15 cellular contexts compared by ENCODE assay signal in the genomic region with DNA sequence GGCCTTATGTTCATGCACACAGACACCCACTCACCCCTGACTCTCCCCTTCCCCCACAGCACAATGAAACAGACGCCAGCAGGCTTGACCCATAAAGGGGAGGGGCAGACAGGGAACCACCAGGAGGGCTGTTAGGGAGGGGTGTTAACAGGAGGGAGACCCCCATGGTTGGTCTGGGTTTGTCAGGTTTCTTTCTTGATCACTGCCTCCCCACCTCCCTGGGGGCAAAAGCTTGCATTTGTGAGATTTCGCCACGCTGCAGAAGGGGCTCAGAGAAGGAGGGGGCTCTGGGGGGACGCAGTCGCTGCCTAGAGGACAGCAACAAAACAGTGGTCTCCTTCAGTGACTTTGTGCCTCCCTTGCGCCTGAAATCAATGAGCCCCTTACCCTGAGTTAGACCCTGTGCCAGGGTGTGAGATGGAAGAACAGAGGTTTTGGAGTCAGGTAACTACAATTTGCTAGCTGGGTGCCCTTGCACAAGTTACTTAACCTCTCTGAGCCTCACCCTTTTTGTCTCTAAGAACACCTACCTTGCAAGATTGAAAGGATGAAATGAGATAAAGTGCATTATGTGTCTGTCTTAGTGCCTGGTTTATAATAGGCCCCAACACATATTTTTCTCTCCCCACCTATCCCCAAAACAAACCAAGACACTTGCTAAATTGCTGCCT. TPM values are rescaled to one million over a fixed set of nuclear protein-coding genes. Genes with fewer than 3 reads are reported as not detected.
DNase-seq lines count a peak whose midpoint lies in the region; ATAC-seq and TF ChIP-seq lines count a peak whose summit lies in the region.
"Had no signal": no experiment of that assay in that cellular context is flagged by ENCODE, and none has a peak within 500 bp of the region (broad histone marks: within the 10 kb centered on the region; RNA-seq: fewer than 3 reads in every experiment).

No MANE protein-coding gene starts in this region.

- no peaks in the 10 kb centered on the region for H3K9me2 ChIP-seq in neural cell (ENCODE audit: insufficient read depth, low read length)

- peak overlapping the region; percentile 68 for H3K9ac ChIP-seq in neural cell (ENCODE audit: low read length)

- H3K4me3 Mint-ChIP-seq in activated T-helper 17 cell treated with anti-CD3 and anti-CD28 coated beads, Interleukin-2, amount 50 U/mL, for 72 hours = no peak overlapping the region
- H3K4me3 Mint-ChIP-seq in activated CD4-positive, alpha-beta memory T cell treated with anti-CD3 and anti-CD28 coated beads for 36 hours = no peak overlapping the region
- H3K4me3 Mint-ChIP-seq: stimulated activated naive CD8-positive, alpha-beta T cell treated with anti-CD3 and anti-CD28 coated beads, Interleukin-15, Interleukin-2, amounts not matched to agents 100 ng/mL and 50 ng/mL, for 24 hours had no signal

- peak overlapping the region; percentile 79 for H2AFZ ChIP-seq in neural cell (ENCODE audit: low read depth, low read length)

- CTCF ChIA-PET in activated CD4-positive, alpha-beta memory T cell treated with anti-CD3 and anti-CD28 coated beads for 36 hours (lab: Charles Lee) = no interaction called here

- intact Hi-C loops in activated CD4-positive, alpha-beta memory T cell treated with anti-CD3 and anti-CD28 coated beads for 36 hours (cut with micrococcal nuclease) = no loop called here
- intact Hi-C loops in ascending aorta (cut with DNase I) = no loop called here

- no peaks in the 10 kb centered on the region for H3K27me3 Mint-ChIP-seq in activated T-helper 17 cell treated with anti-CD3 and anti-CD28 coated beads, Interleukin-2, amount 50 U/mL, for 72 hours
- H3K27me3 Mint-ChIP-seq in activated CD4-positive, alpha-beta memory T cell treated with anti-CD3 and anti-CD28 coated beads for 36 hours = no peaks in the 10 kb centered on the region
- H3K27me3 Mint-ChIP-seq: stimulated activated naive CD8-positive, alpha-beta T cell treated with anti-CD3 and anti-CD28 coated beads, Interleukin-15, Interleukin-2, amounts not matched to agents 100 ng/mL and 50 ng/mL, for 24 hours had no signal

- POLR2A ChIA-PET in activated CD4-positive, alpha-beta memory T cell treated with anti-CD3 and anti-CD28 coated beads for 36 hours (lab: Charles Lee) = no interaction called here

- no peak for TF ChIP-seq RAD21 in neural cell (conservative IDR thresholded peaks at IDR 0.05)

- TF ChIP-seq CTCF in neural cell (IDR thresholded peaks at IDR 0.05; ENCODE audit: poor library complexity, severe bottlenecking) (no peak), ascending aorta (IDR thresholded peaks at IDR 0.05) (no peak)

- no peaks in the 10 kb centered on the region for H3K4me1 Mint-ChIP-seq in activated T-helper 17 cell treated with anti-CD3 and anti-CD28 coated beads, Interleukin-2, amount 50 U/mL, for 72 hours
- H3K4me1 Mint-ChIP-seq in activated CD4-positive, alpha-beta memory T cell treated with anti-CD3 and anti-CD28 coated beads for 36 hours (ENCODE audit: low read depth) = no peaks in the 10 kb centered on the region

- peak; percentile 56 for DNase-seq in ELF-1 (ENCODE audit: low read depth, low spot score)
- no peak for DNase-seq in AG08396 (ENCODE audit: low spot score)
- DNase-seq in activated CD4-positive, alpha-beta memory T cell treated with anti-CD3 and anti-CD28 coated beads for 36 hours = no peak
- DNase-seq in ascending aorta (ENCODE audit: low spot score in 2 of 2) = no peak
- DNase-seq: activated naive CD4-positive, alpha-beta T cell treated with Interleukin-2 at 50 U/mL for 16 hours; brain microvascular endothelial cell; GDM1; heart right ventricle; MG63; mucosa of descending colon; uterus had no signal

- peak overlapping the region; percentile 40 for H3K27ac Mint-ChIP-seq in activated T-helper 17 cell treated with anti-CD3 and anti-CD28 coated beads, Interleukin-2, amount 50 U/mL, for 72 hours
- H3K27ac Mint-ChIP-seq in activated CD4-positive, alpha-beta memory T cell treated with anti-CD3 and anti-CD28 coated beads for 36 hours = no peak overlapping the region
- H3K27ac Mint-ChIP-seq: stimulated activated naive CD8-positive, alpha-beta T cell treated with anti-CD3 and anti-CD28 coated beads, Interleukin-15, Interleukin-2, amounts not matched to agents 100 ng/mL and 50 ng/mL, for 24 hours had no signal

- H3K27ac ChIP-seq in neural cell (ENCODE audit: low read length) (peak overlapping the region; percentile 93), ascending aorta (no peak overlapping the region)
- H3K27ac ChIP-seq: brain microvascular endothelial cell, heart right ventricle, uterus had no signal

- no peak for ATAC-seq in activated T-helper 17 cell treated with anti-CD3 and anti-CD28 coated beads, Interleukin-2, amount 50 U/mL, for 72 hours (replicated peaks)
- ATAC-seq: heart right ventricle, mucosa of descending colon had no signal

- H3K36me3 ChIP-seq in neural cell (ENCODE audit: insufficient read depth, low read length) (no peaks in the 10 kb centered on the region), ascending aorta (no peaks in the 10 kb centered on the region)
- H3K36me3 ChIP-seq: brain microvascular endothelial cell, heart right ventricle, MG63, uterus had no signal

- no peaks in the 10 kb centered on the region for H3K79me2 ChIP-seq in neural cell (replicated peaks; ENCODE audit: insufficient read depth, low read length)

- H3K36me3 Mint-ChIP-seq in activated T-helper 17 cell treated with anti-CD3 and anti-CD28 coated beads, Interleukin-2, amount 50 U/mL, for 72 hours (ENCODE audit: low read depth) = no peaks in the 10 kb centered on the region
- no peaks in the 10 kb centered on the region for H3K36me3 Mint-ChIP-seq in activated CD4-positive, alpha-beta memory T cell treated with anti-CD3 and anti-CD28 coated beads for 36 hours

- peak overlapping the region; percentile 56 for H3K4me3 ChIP-seq in neural cell (ENCODE audit: low read length)
- no peak overlapping the region for H3K4me3 ChIP-seq in ascending aorta
- H3K4me3 ChIP-seq: heart right ventricle, MG63, mucosa of descending colon, uterus had no signal

- no peaks in the 10 kb centered on the region for H4K20me1 ChIP-seq in neural cell (ENCODE audit: insufficient read depth)

- H3K4me1 ChIP-seq in ascending aorta = no peaks in the 10 kb centered on the region
- H3K4me1 ChIP-seq: heart right ventricle, uterus had no signal

- H3K27me3 ChIP-seq in neural cell (ENCODE audit: insufficient read depth, low read depth, low read length) = no peaks in the 10 kb centered on the region
- H3K27me3 ChIP-seq in ascending aorta = no peaks in the 10 kb centered on the region
- H3K27me3 ChIP-seq: brain microvascular endothelial cell, heart right ventricle, MG63, uterus had no signal

- no peaks in the 10 kb centered on the region for H3F3A ChIP-seq in neural cell (ENCODE audit: insufficient read depth, low read length, poor library complexity, severe bottlenecking)

- no peaks in the 10 kb centered on the region for H3K9me3 ChIP-seq in neural cell (ENCODE audit: low read length)
- no peaks in the 10 kb centered on the region for H3K9me3 ChIP-seq in ascending aorta
- H3K9me3 ChIP-seq: heart right ventricle, MG63, mucosa of descending colon, uterus had no signal

- TF ChIP-seq EP300 in neural cell (conservative IDR thresholded peaks at IDR 0.05; ENCODE audit: poor library complexity, severe bottlenecking) = no peak

- H3K9me3 Mint-ChIP-seq in activated T-helper 17 cell treated with anti-CD3 and anti-CD28 coated beads, Interleukin-2, amount 50 U/mL, for 72 hours = no peaks in the 10 kb centered on the region
- H3K9me3 Mint-ChIP-seq in activated CD4-positive, alpha-beta memory T cell treated with anti-CD3 and anti-CD28 coated beads for 36 hours = no peaks in the 10 kb centered on the region
- H3K9me3 Mint-ChIP-seq: stimulated activated naive CD8-positive, alpha-beta T cell treated with anti-CD3 and anti-CD28 coated beads, Interleukin-15, Interleukin-2, amounts not matched to agents 100 ng/mL and 50 ng/mL, for 24 hours had no signal

- H3K4me2 ChIP-seq in neural cell (ENCODE audit: low read length) = peak overlapping the region; percentile 85

RNA-seq across cellular contexts. Expression of gene RND2, which starts 9.7 kb away (rescaled TPM):
- total RNA-seq in activated T-helper 17 cell treated with anti-CD3 and anti-CD28 coated beads, Interleukin-2, amount 50 U/mL, for 72 hours = not detected
- polyA plus RNA-seq in neural cell = 43.8 and 44.1 TPM in 2 replicates
- polyA minus RNA-seq in neural cell = 28.8 and 30.7 TPM in 2 replicates
- under 1 TPM in 1 of 2 experiments, not detected in 1; 0.07 TPM for total RNA-seq in activated CD4-positive, alpha-beta memory T cell treated with anti-CD3 and anti-CD28 coated beads for 36 hours
- 7.3 TPM for total RNA-seq in ascending aorta
- total RNA-seq: T-helper 1 cell treated with Interleukin-12 subunit alpha and Interleukin-12 subunit beta and Interleukin-4 antibody, amounts not matched to agents 30 ng/mL and 1 ng/mL, for 36 hours had no signal

RNA-seq across cellular contexts. Expression of gene VAT1, which starts 12.6 kb away (rescaled TPM):
- total RNA-seq in activated T-helper 17 cell treated with anti-CD3 and anti-CD28 coated beads, Interleukin-2, amount 50 U/mL, for 72 hours = 10 to 100 TPM; 30.9 to 36.5 TPM
- polyA plus RNA-seq in neural cell = 151 and 193 TPM in 2 replicates
- polyA minus RNA-seq in neural cell = 225 and 240 TPM in 2 replicates
- total RNA-seq in activated CD4-positive, alpha-beta memory T cell treated with anti-CD3 and anti-CD28 coated beads for 36 hours = 10 to 100 TPM; 45.3 to 49.6 TPM
- 296 TPM for total RNA-seq in ascending aorta

RNA-seq across cellular contexts. Expression of gene IFI35, which starts 28.2 kb away (rescaled TPM):
- 10 to 100 TPM; 38.4 to 45.4 TPM for total RNA-seq in activated T-helper 17 cell treated with anti-CD3 and anti-CD28 coated beads, Interleukin-2, amount 50 U/mL, for 72 hours
- not detected in 2 replicates for polyA plus RNA-seq in neural cell
- polyA minus RNA-seq in neural cell = not detected in 2 replicates
- 10 to 100 TPM; 66.0 to 68.6 TPM for total RNA-seq in activated CD4-positive, alpha-beta memory T cell treated with anti-CD3 and anti-CD28 coated beads for 36 hours
- total RNA-seq in ascending aorta = 45.2 TPM

RNA-seq across cellular contexts. Expression of gene RPL27, which starts 36.5 kb away (rescaled TPM):
- 1,000 to 10,000 TPM; 1,154 to 1,186 TPM for total RNA-seq in activated T-helper 17 cell treated with anti-CD3 and anti-CD28 coated beads, Interleukin-2, amount 50 U/mL, for 72 hours
- 1,167 and 1,178 TPM in 2 replicates for polyA plus RNA-seq in neural cell
- 388 and 475 TPM in 2 replicates for polyA minus RNA-seq in neural cell
- total RNA-seq in activated CD4-positive, alpha-beta memory T cell treated with anti-CD3 and anti-CD28 coated beads for 36 hours = 1,000 to 10,000 TPM; 1,552 to 1,589 TPM
- total RNA-seq in ascending aorta = 417 TPM

RNA-seq across cellular contexts. Expression of gene RUNDC1, which starts 54.4 kb away (rescaled TPM):
- 10 to 100 TPM; 15.7 to 21.9 TPM for total RNA-seq in activated T-helper 17 cell treated with anti-CD3 and anti-CD28 coated beads, Interleukin-2, amount 50 U/mL, for 72 hours
- polyA plus RNA-seq in neural cell = 15.1 and 16.3 TPM in 2 replicates
- 31.1 and 34.8 TPM in 2 replicates for polyA minus RNA-seq in neural cell
- total RNA-seq in activated CD4-positive, alpha-beta memory T cell treated with anti-CD3 and anti-CD28 coated beads for 36 hours = 10 to 100 TPM in 1 of 2 experiments, 1 to 10 TPM in 1; 10.0 to 11.5 TPM
- 10.2 TPM for total RNA-seq in ascending aorta
